Comparison of ENCODE assay signal across 22 cellular contexts in genomic region chr2:130878316-130878715, GRCh38. TPM values are rescaled to one million over a fixed set of nuclear protein-coding genes. Genes with fewer than 3 reads are reported as not detected.
"Had no signal": no experiment of that assay in that cellular context is flagged by ENCODE, and none has a peak within 500 bp of the region (broad histone marks: within the 10 kb centered on the region; RNA-seq: fewer than 3 reads in every experiment).

No MANE protein-coding gene starts in this region.

- ATAC-seq: natural killer cell treated with Interleukin-12 subunit alpha and Interleukin-12 subunit beta and Interleukin-15 and Interleukin-18, amount 100 ng/mL, for 72 hours; pancreas; right lobe of liver; stimulated activated effector memory CD8-positive, alpha-beta T cell treated with anti-CD3 and anti-CD28 coated beads, Interleukin-12 subunit alpha, Interleukin-12 subunit beta, amount 100 ng/mL, for 72 hours had no signal

- H3K4me1 ChIP-seq: breast epithelium, left ventricle myocardium inferior, pancreas, right lobe of liver, stomach, transverse colon, vagina had no signal

- H3K36me3 ChIP-seq: breast epithelium, left ventricle myocardium inferior, pancreas, right lobe of liver, stomach, transverse colon, vagina had no signal

- H3K4me3 ChIP-seq: breast epithelium, coronary artery, left ventricle myocardium inferior, pancreas, right lobe of liver, stomach, transverse colon, vagina had no signal

- H3K36me3 Mint-ChIP-seq: activated naive CD8-positive, alpha-beta T cell treated with anti-CD3 and anti-CD28 coated beads, Interleukin-2, amount 10 ng/mL, durations not matched to agents 7 days and 5 days; immature natural killer cell; natural killer cell treated with Interleukin-12 subunit alpha and Interleukin-12 subunit beta and Interleukin-15 and Interleukin-18, amount 100 ng/mL, for 72 hours; stimulated activated effector memory CD8-positive, alpha-beta T cell treated with anti-CD3 and anti-CD28 coated beads, Interleukin-12 subunit alpha, Interleukin-12 subunit beta, amount 100 ng/mL, for 72 hours had no signal

- DNase-seq: activated naive CD4-positive, alpha-beta T cell treated with anti-CD3 and anti-CD28 coated beads for 36 hours; activated naive CD8-positive, alpha-beta T cell treated with anti-CD3 and anti-CD28 coated beads, Interleukin-2, amount 10 ng/mL, durations not matched to agents 7 days and 5 days; activated T-cell treated with anti-CD3 and anti-CD28 coated beads, Interleukin-2, amount 50 U/mL, for 1 hour; amniotic stem cell; cerebellar nuclear complex; foreskin fibroblast; immature natural killer cell; left ventricle myocardium inferior; pancreas; right lobe of liver; small intestine; stimulated activated CD4-positive, alpha-beta T cell treated with anti-CD3 and anti-CD28 coated beads, Interleukin-2, amount 100 ng/mL, for 24 hours; stomach; transverse colon had no signal

- H3K4me3 Mint-ChIP-seq: activated naive CD4-positive, alpha-beta T cell treated with anti-CD3 and anti-CD28 coated beads for 36 hours; activated naive CD8-positive, alpha-beta T cell treated with anti-CD3 and anti-CD28 coated beads, Interleukin-2, amount 10 ng/mL, durations not matched to agents 7 days and 5 days; immature natural killer cell; natural killer cell treated with Interleukin-12 subunit alpha and Interleukin-12 subunit beta and Interleukin-15 and Interleukin-18, amount 100 ng/mL, for 72 hours; stimulated activated effector memory CD8-positive, alpha-beta T cell treated with anti-CD3 and anti-CD28 coated beads, Interleukin-12 subunit alpha, Interleukin-12 subunit beta, amount 100 ng/mL, for 72 hours had no signal

- H3K27me3 ChIP-seq: breast epithelium, pancreas, right lobe of liver, transverse colon, vagina had no signal

- H3K9me3 ChIP-seq: pancreas, right lobe of liver, stomach, transverse colon, vagina had no signal

- H3K27ac ChIP-seq: breast epithelium, coronary artery, left ventricle myocardium inferior, pancreas, right lobe of liver, stomach, transverse colon, vagina had no signal

- FAIRE-seq: pancreas, small intestine, TTC549 had no signal

- H3K9me3 Mint-ChIP-seq: activated naive CD4-positive, alpha-beta T cell treated with anti-CD3 and anti-CD28 coated beads for 36 hours; activated naive CD8-positive, alpha-beta T cell treated with anti-CD3 and anti-CD28 coated beads, Interleukin-2, amount 10 ng/mL, durations not matched to agents 7 days and 5 days; activated T-helper 2 cell treated with anti-CD3 and anti-CD28 coated beads, Interferon-gamma antibody, Interleukin-2, Interleukin-4, amounts not matched to agents 10 μg/mL and 5 μg/mL and 100 μg/mL, durations not matched to agents 14 hours and 24 hours and 36 hours; immature natural killer cell; natural killer cell treated with Interleukin-12 subunit alpha and Interleukin-12 subunit beta and Interleukin-15 and Interleukin-18, amount 100 ng/mL, for 72 hours; stimulated activated effector memory CD8-positive, alpha-beta T cell treated with anti-CD3 and anti-CD28 coated beads, Interleukin-12 subunit alpha, Interleukin-12 subunit beta, amount 100 ng/mL, for 72 hours had no signal

- H3K27ac Mint-ChIP-seq: activated naive CD4-positive, alpha-beta T cell treated with anti-CD3 and anti-CD28 coated beads for 36 hours; activated naive CD8-positive, alpha-beta T cell treated with anti-CD3 and anti-CD28 coated beads, Interleukin-2, amount 10 ng/mL, durations not matched to agents 7 days and 5 days; activated T-helper 2 cell treated with anti-CD3 and anti-CD28 coated beads, Interferon-gamma antibody, Interleukin-2, Interleukin-4, amounts not matched to agents 10 μg/mL and 5 μg/mL and 100 μg/mL, durations not matched to agents 14 hours and 24 hours and 36 hours; immature natural killer cell; natural killer cell treated with Interleukin-12 subunit alpha and Interleukin-12 subunit beta and Interleukin-15 and Interleukin-18, amount 100 ng/mL, for 72 hours; stimulated activated effector memory CD8-positive, alpha-beta T cell treated with anti-CD3 and anti-CD28 coated beads, Interleukin-12 subunit alpha, Interleukin-12 subunit beta, amount 100 ng/mL, for 72 hours had no signal

- H3K4me1 Mint-ChIP-seq: activated naive CD8-positive, alpha-beta T cell treated with anti-CD3 and anti-CD28 coated beads, Interleukin-2, amount 10 ng/mL, durations not matched to agents 7 days and 5 days had no signal

RNA-seq across cellular contexts. Expression of gene ARHGEF4, which starts 41.6 kb away (rescaled TPM):
- total RNA-seq: natural killer cell treated with Interleukin-12 subunit alpha and Interleukin-12 subunit beta and Interleukin-15 and Interleukin-18, amount 100 ng/mL, for 72 hours; T-helper 2 cell treated with Interferon-gamma antibody and Interleukin-4, amounts not matched to agents 100 ng/mL and 5 ng/mL, for 36 hours had no signal
- polyA plus RNA-seq: immature natural killer cell had no signal
